ENCODE assay signal across 15 cellular contexts in the genomic region with DNA sequence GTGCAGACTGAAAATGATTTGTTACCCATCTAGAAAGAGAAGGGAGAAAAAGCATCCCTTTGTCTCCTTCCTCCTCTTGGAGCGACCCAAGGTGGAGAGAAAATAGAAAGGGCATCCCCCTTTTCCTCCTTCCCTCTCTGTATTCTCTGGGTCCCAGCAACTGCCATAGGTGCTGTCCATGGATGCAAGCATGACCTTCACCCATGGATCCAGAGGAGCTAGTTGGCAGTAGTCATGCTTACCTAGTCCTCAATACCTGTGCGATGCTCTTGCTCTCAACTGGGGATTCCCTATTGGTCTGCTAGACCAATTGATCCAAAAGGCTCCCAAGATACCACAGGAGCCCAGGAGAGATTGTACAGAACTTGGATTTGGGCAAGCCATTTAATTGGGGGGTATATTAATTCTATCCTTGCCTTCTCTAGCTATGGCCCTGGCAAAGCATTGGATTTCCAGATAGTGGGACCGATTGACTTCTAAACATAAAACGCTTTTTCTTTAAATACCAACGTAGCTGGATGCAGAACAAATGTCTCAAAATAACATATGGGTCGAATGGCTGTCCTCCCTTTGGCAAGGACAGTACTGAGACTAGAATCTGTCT.
DNase-seq lines count a peak whose midpoint lies in the region; ATAC-seq, FAIRE-seq and TF ChIP-seq lines count a peak whose summit lies in the region.
"Had no signal": no experiment of that assay in that cellular context is flagged by ENCODE, and none has a peak within 500 bp of the region (broad histone marks: within the 10 kb centered on the region; RNA-seq: fewer than 3 reads in every experiment).

No MANE protein-coding gene starts in this region.

- ATAC-seq in DND-41 (ENCODE audit: insufficient read depth, low read depth) (no peak), HG03196 (IDR thresholded peaks at IDR 0.05; ENCODE audit: unreplicated experiment) (no peak), HG03432 (IDR thresholded peaks at IDR 0.05; ENCODE audit: unreplicated experiment) (no peak)
- ATAC-seq: activated T-cell treated with anti-CD3 and anti-CD28 coated beads, Interleukin-2, amount 50 U/mL, for 4 hours had no signal

- H4K20me1 ChIP-seq in DND-41 (ENCODE audit: insufficient read depth, low read length): no peaks in the 10 kb centered on the region
- H4K20me1 ChIP-seq in astrocyte (ENCODE audit: insufficient read depth, low read length): no peaks in the 10 kb centered on the region

- H3K4me1 Mint-ChIP-seq in astrocyte (ENCODE audit: low read depth, unreplicated experiment): no peaks in the 10 kb centered on the region
- H3K4me1 Mint-ChIP-seq: brain had no signal

- H3K9ac ChIP-seq in DND-41 (ENCODE audit: low read depth, low read length): no peak overlapping the region
- no peak overlapping the region for H3K9ac ChIP-seq in astrocyte (ENCODE audit: low read length)

- no peak overlapping the region for H2AFZ ChIP-seq in DND-41 (ENCODE audit: low read depth, low read length)
- no peak overlapping the region for H2AFZ ChIP-seq in astrocyte (ENCODE audit: low read depth, low read length)

- TF ChIP-seq CTCF in DND-41 (IDR thresholded peaks at IDR 0.05; ENCODE audit: borderline replicate concordance, extremely low read depth, low read length, poor library complexity, severe bottlenecking) (no peak), astrocyte (IDR thresholded peaks at IDR 0.05; ENCODE audit: insufficient read depth, low read depth, low read length) (no peak)

- H3K79me2 ChIP-seq in DND-41 (ENCODE audit: insufficient read depth, low read length) (no peaks in the 10 kb centered on the region), astrocyte (ENCODE audit: insufficient read depth, low read length) (no peaks in the 10 kb centered on the region)

- no peak overlapping the region for H3K4me2 ChIP-seq in DND-41 (ENCODE audit: insufficient read depth, low read length)
- no peak overlapping the region for H3K4me2 ChIP-seq in astrocyte (ENCODE audit: low read length)

- peak; percentile 52 for FAIRE-seq in HTR-8/SVneo (lab: Jason Lieb, UNC)
- peak; percentile 50 for FAIRE-seq in astrocyte (lab: Jason Lieb, UNC)
- FAIRE-seq: GM19239 had no signal

- H3K4me1 ChIP-seq in DND-41 (ENCODE audit: insufficient read depth, low read length) (no peaks in the 10 kb centered on the region), astrocyte (ENCODE audit: insufficient read depth, low read length) (no peaks in the 10 kb centered on the region)
- H3K4me1 ChIP-seq: Caco-2 had no signal

- H3K9me3 ChIP-seq in DND-41 (ENCODE audit: insufficient read depth, low read length, severe bottlenecking) (peaks cover 41% of the 10 kb centered on the region), astrocyte (ENCODE audit: insufficient read depth, low read depth, low read length) (peaks cover 38% of the 10 kb centered on the region)

- no peak overlapping the region for H3K27ac Mint-ChIP-seq in astrocyte (ENCODE audit: unreplicated experiment)
- H3K27ac Mint-ChIP-seq: brain had no signal

- DNase-seq in DND-41 (peak; percentile 10), HTR-8/SVneo (ENCODE audit: insufficient read length, low spot score) (no peak), astrocyte (ENCODE audit: low read depth) (peak; percentile 26), iris pigment epithelial cell (ENCODE audit: low read depth) (peak; percentile 22), NCI-H2081 (lab: John Stamatoyannopoulos, UW) (no peak)
- DNase-seq: activated T-cell treated with anti-CD3 and anti-CD28 coated beads, Interleukin-2, amount 50 U/mL, for 4 hours; H7; NCI-H345; Right ventricle myocardium superior had no signal

- H3K27me3 Mint-ChIP-seq in astrocyte (ENCODE audit: low read depth, unreplicated experiment): no peaks in the 10 kb centered on the region

- peaks cover 46% of the 10 kb centered on the region for H3K9me3 Mint-ChIP-seq in astrocyte (ENCODE audit: unreplicated experiment)

- H3K27me3 ChIP-seq in DND-41 (ENCODE audit: insufficient read depth, low read length, poor library complexity) (no peaks in the 10 kb centered on the region), astrocyte (ENCODE audit: insufficient read depth, low read length) (no peaks in the 10 kb centered on the region)

- H3K27ac ChIP-seq in DND-41 (ENCODE audit: low read length): no peak overlapping the region
- no peak overlapping the region for H3K27ac ChIP-seq in astrocyte (ENCODE audit: low read depth, low read length)
- H3K27ac ChIP-seq: thoracic aorta had no signal

- H3K4me3 ChIP-seq in DND-41 (ENCODE audit: low read depth in 1 of 2, low read length in 2 of 2) (no peak overlapping the region), astrocyte (ENCODE audit: insufficient read depth, low read depth, low read length) (no peak overlapping the region)
- H3K4me3 ChIP-seq: thoracic aorta had no signal

- H3K36me3 ChIP-seq in DND-41 (ENCODE audit: insufficient read depth, low read length) (no peaks in the 10 kb centered on the region), astrocyte (ENCODE audit: insufficient read depth, low read length) (no peaks in the 10 kb centered on the region)
- H3K36me3 ChIP-seq: thoracic aorta had no signal

- peaks cover 3% of the 10 kb centered on the region for H3K36me3 Mint-ChIP-seq in astrocyte (ENCODE audit: low read depth, unreplicated experiment)
- H3K36me3 Mint-ChIP-seq: brain had no signal

- no peak overlapping the region for H3K4me3 Mint-ChIP-seq in astrocyte (ENCODE audit: unreplicated experiment)
- H3K4me3 Mint-ChIP-seq: activated T-cell treated with anti-CD3 and anti-CD28 coated beads, Interleukin-2, amount 50 U/mL, for 4 hours; brain had no signal

Comparison
In these comparisons a context has a peak if more than half of its experiments do, and no peak if none do; other contexts are left out.
1. DNase-seq: peak in DND-41 (single experiment), astrocyte (single experiment) and iris pigment epithelial cell (single experiment); none in HTR-8/SVneo (single experiment) and NCI-H2081 (0 of 2).